Comparison of ENCODE assay signal across 18 cellular contexts in genomic region chr16:6146874-6147425, GRCh38.
DNase-seq lines count a peak whose midpoint lies in the region; ATAC-seq, FAIRE-seq and TF ChIP-seq lines count a peak whose summit lies in the region.
"Had no signal": no experiment of that assay in that cellular context is flagged by ENCODE, and none has a peak within 500 bp of the region (broad histone marks: within the 10 kb centered on the region; RNA-seq: fewer than 3 reads in every experiment).

No MANE protein-coding gene starts in this region.

- intact Hi-C loops in Panc1 (cut with micrococcal nuclease; ENCODE audit: unreplicated experiment) (no loop called here), esophagus muscularis mucosa (cut with DNase I) (no loop called here)

- FAIRE-seq in RCC 7860 (lab: Jason Lieb, UNC) (no peak), HTR-8/SVneo (lab: Jason Lieb, UNC) (no peak)
- FAIRE-seq: HepG2 had no signal

- no peaks in the 10 kb centered on the region for H3K79me2 ChIP-seq in neural progenitor cell (ENCODE audit: low read depth)

- peaks cover 12% of the 10 kb centered on the region for H3K4me1 Mint-ChIP-seq in neural progenitor cell

- H2AFZ ChIP-seq in neural progenitor cell (replicated peaks) = no peak overlapping the region

- CTCF ChIA-PET in Panc1 (lab: Charles Lee) = no interaction called here

- H3K9me3 ChIP-seq in Panc1 (ENCODE audit: control insufficient read depth, insufficient read depth, low read depth, low read length) (no peaks in the 10 kb centered on the region), esophagus muscularis mucosa (peaks cover 0 to 10% (median 4%) of the 10 kb centered on the region in 4 donors), neural progenitor cell (ENCODE audit: low read depth) (no peaks in the 10 kb centered on the region)
- H3K9me3 ChIP-seq: HAP-1, MG63 had no signal

- H3K27me3 ChIP-seq in H7 (ENCODE audit: control insufficient read depth, insufficient read depth, low read length) (no peaks in the 10 kb centered on the region), Panc1 (ENCODE audit: control insufficient read depth, insufficient read depth, low read length) (no peaks in the 10 kb centered on the region), esophagus muscularis mucosa (no peaks in the 10 kb centered on the region), neural progenitor cell (no peaks in the 10 kb centered on the region)
- H3K27me3 ChIP-seq: MG63, SJSA1 had no signal

- no peaks in the 10 kb centered on the region for H3F3A ChIP-seq in neural progenitor cell (ENCODE audit: low read depth)

- H4K20me1 ChIP-seq in neural progenitor cell (ENCODE audit: low read depth) = no peaks in the 10 kb centered on the region

- TF ChIP-seq EP300 in esophagus muscularis mucosa (IDR thresholded peaks at IDR 0.05) = no peak

- no peak for TF ChIP-seq POLR2A in esophagus muscularis mucosa (IDR thresholded peaks at IDR 0.05; ENCODE audit: low read depth)

- H3K4me3 ChIP-seq in H7 (ENCODE audit: insufficient read depth, low read depth, low read length) (no peak overlapping the region), Panc1 (ENCODE audit: low read depth in 2 of 2, low read length in 2 of 2) (no peak overlapping the region), esophagus muscularis mucosa (no peak overlapping the region), neural progenitor cell (no peak overlapping the region)
- H3K4me3 ChIP-seq: HAP-1, MG63, SJSA1 had no signal

- H3K36me3 Mint-ChIP-seq in neural progenitor cell = peaks cover 24% of the 10 kb centered on the region
- H3K36me3 Mint-ChIP-seq in activated naive CD4-positive, alpha-beta T cell treated with anti-CD3 and anti-CD28 coated beads, Interleukin-2, amount 50 U/mL, for 72 hours = peaks cover 0 to 10% of the 10 kb centered on the region in 2 donors

- TF ChIP-seq CTCF in Panc1 (IDR thresholded peaks at IDR 0.05) (peak; percentile 16; the same call in 1 of the 2 replicates), esophagus muscularis mucosa (IDR thresholded peaks at IDR 0.05) (no peak), neural progenitor cell (IDR thresholded peaks at IDR 0.05) (peak; percentile 80)

- peaks cover 11% of the 10 kb centered on the region for H3K9me3 Mint-ChIP-seq in neural progenitor cell
- peaks cover 26 to 28% of the 10 kb centered on the region in 2 donors for H3K9me3 Mint-ChIP-seq in activated naive CD4-positive, alpha-beta T cell treated with anti-CD3 and anti-CD28 coated beads, Interleukin-2, amount 50 U/mL, for 72 hours

- peaks cover 3% of the 10 kb centered on the region for H3K27me3 Mint-ChIP-seq in neural progenitor cell (ENCODE audit: insufficient read depth, low read depth)

- H3K4me2 ChIP-seq in neural progenitor cell = no peak overlapping the region
- H3K4me2 ChIP-seq: KMS-11 had no signal

- no TSS peak for BruUV-seq in Panc1 (replicated peaks; lab: Mats Ljungman, UMichigan)

- H3K4me1 ChIP-seq in Panc1 (ENCODE audit: control insufficient read depth, insufficient read depth, low read length) = no peaks in the 10 kb centered on the region
- H3K4me1 ChIP-seq in esophagus muscularis mucosa = no peaks in the 10 kb centered on the region
- no peaks in the 10 kb centered on the region for H3K4me1 ChIP-seq in neural progenitor cell
- H3K4me1 ChIP-seq: HAP-1, SJSA1 had no signal

- H3K36me3 ChIP-seq in H7 (replicated peaks; ENCODE audit: control insufficient read depth, insufficient read depth, low read length) (no peaks in the 10 kb centered on the region), Panc1 (ENCODE audit: control insufficient read depth, insufficient read depth, low read length) (no peaks in the 10 kb centered on the region), esophagus muscularis mucosa (no peaks in the 10 kb centered on the region), neural progenitor cell (no peaks in the 10 kb centered on the region)
- H3K36me3 ChIP-seq: HAP-1, MG63, SJSA1 had no signal

- no peak overlapping the region for H3K27ac Mint-ChIP-seq in neural progenitor cell
- H3K27ac Mint-ChIP-seq in activated naive CD4-positive, alpha-beta T cell treated with anti-CD3 and anti-CD28 coated beads, Interleukin-2, amount 50 U/mL, for 72 hours = no peak overlapping the region

- DNase-seq in H7 = peak; percentile 25
- DNase-seq in Panc1 (ENCODE audit: low read depth, low spot score) = no peak
- peak; percentile 88 for DNase-seq in esophagus muscularis mucosa (ENCODE audit: extremely low spot score)
- peak; percentile 47 for DNase-seq in neural progenitor cell (ENCODE audit: low spot score)
- no peak for DNase-seq in activated naive CD4-positive, alpha-beta T cell treated with anti-CD3 and anti-CD28 coated beads, Interleukin-2, amount 50 U/mL, for 72 hours (ENCODE audit: low spot score in 2 of 2)
- no peak for DNase-seq in RCC 7860 (ENCODE audit: low spot score)
- no peak for DNase-seq in HTR-8/SVneo (ENCODE audit: insufficient read length, low spot score)
- DNase-seq: MG63, NCI-H1105, NCI-H187, NCI-H345, NCI-H526 had no signal

- no peak overlapping the region for H3K4me3 Mint-ChIP-seq in neural progenitor cell

- no peak for ATAC-seq in Panc1
- no peak for ATAC-seq in activated naive CD4-positive, alpha-beta T cell treated with anti-CD3 and anti-CD28 coated beads, Interleukin-2, amount 50 U/mL, for 72 hours
- no peak for ATAC-seq in HG03571 (IDR thresholded peaks at IDR 0.05; ENCODE audit: unreplicated experiment)
- ATAC-seq: HepG2 had no signal

- 59% methylated on average over 9 of the region's 9 CpGs for WGBS in esophagus muscularis mucosa

- POLR2A ChIA-PET in Panc1 (lab: Charles Lee) = no interaction called here

- no peak overlapping the region for H3K9ac ChIP-seq in neural progenitor cell
- H3K9ac ChIP-seq: KMS-11 had no signal

- in situ Hi-C loops in Panc1 (cut with HindIII; ENCODE audit: low pct_unique_long_range_greater_than_20kb, low sequenced_read_pairs) = no loop called here

- H3K27ac ChIP-seq in Panc1 (ENCODE audit: low read length) = no peak overlapping the region
- H3K27ac ChIP-seq in esophagus muscularis mucosa (replicated peaks in 1 of 4) = no peak overlapping the region
- H3K27ac ChIP-seq in neural progenitor cell = no peak overlapping the region
- H3K27ac ChIP-seq: C4-2B, KMS-11, SJSA1 had no signal

Comparison
In these comparisons a context has a peak if more than half of its experiments do, and no peak if none do; other contexts are left out.
1. DNase-seq: peak in H7 (single experiment), esophagus muscularis mucosa (single experiment) and neural progenitor cell (single experiment); none in Panc1 (single experiment), activated naive CD4-positive, alpha-beta T cell treated with anti-CD3 and anti-CD28 coated beads, Interleukin-2, amount 50 U/mL, for 72 hours (0 of 2), RCC 7860 (single experiment) and HTR-8/SVneo (single experiment).
2. CTCF ChIP-seq: peak in Panc1 (single experiment) and neural progenitor cell (single experiment); none in esophagus muscularis mucosa (0 of 3).